14 cellular contexts compared by ENCODE assay signal in genomic region chr11:76161261-76161961, GRCh38. TPM values are rescaled to one million over a fixed set of nuclear protein-coding genes. Genes with fewer than 3 reads are reported as not detected.
DNase-seq lines count a peak whose midpoint lies in the region; ATAC-seq, FAIRE-seq and TF ChIP-seq lines count a peak whose summit lies in the region.
"Had no signal": no experiment of that assay in that cellular context is flagged by ENCODE, and none has a peak within 500 bp of the region (broad histone marks: within the 10 kb centered on the region; RNA-seq: fewer than 3 reads in every experiment).

No MANE protein-coding gene starts in this region.

- H3K18ac ChIP-seq in trophoblast cell (ENCODE audit: low read length): no peak overlapping the region

- no peak overlapping the region for H2BK120ac ChIP-seq in trophoblast cell (ENCODE audit: insufficient read depth, low read length, poor library complexity)

- TF ChIP-seq RAD21 in K562 (CRISPR knock-in tag; conservative IDR thresholded peaks at IDR 0.05 in 1 of 2, IDR thresholded peaks at IDR 0.05 in 1 of 2): no peak

- DNase-seq in AG04449 (ENCODE audit: low read depth, low spot score) (no peak), HFF-Myc (ENCODE audit: extremely low read depth, low read depth) (peak; percentile 27), K562 (ENCODE audit: extremely low read depth in 1 of 4, low spot score in 3 of 4) (peak; percentile 69 to 92 (median 88)), left lung (peak in 1 of 2 donors; percentile 41), foreskin melanocyte (no peak), HAP-1 (ENCODE audit: low spot score in 2 of 2) (no peak), trophoblast cell (no peak)
- DNase-seq in activated CD4-positive, alpha-beta T cell treated with anti-CD3 and anti-CD28 coated beads for 48 hours: no peak
- DNase-seq: C1 segment of cervical spinal cord, NCI-H226 had no signal

- H3K9ac ChIP-seq in K562 (ENCODE audit: insufficient read depth in 1 of 2, low read depth in 2 of 2, low read length in 2 of 2) (peak overlapping the region in 1 of 2 experiments; percentile 19; a peak in 1 of 4 replicates), trophoblast cell (ENCODE audit: low read length) (no peak overlapping the region)

- H2BK12ac ChIP-seq in trophoblast cell (ENCODE audit: low read length): no peak overlapping the region

- no peak for TF ChIP-seq EP300 in K562 (IDR thresholded peaks at IDR 0.05; ENCODE audit: low read length)

- H3K23ac ChIP-seq in trophoblast cell (ENCODE audit: low read length): no peak overlapping the region

- H3K14ac ChIP-seq in trophoblast cell (ENCODE audit: low read length): no peak overlapping the region

- intact Hi-C loops in K562 (cut with micrococcal nuclease): no loop called here
- intact Hi-C loops in left lung (cut with DNase I): no loop called here

- in situ Hi-C loops in K562 (cut with MboI) (no loop called here), HAP-1 (cut with MboI; ENCODE audit: low sequenced_read_pairs) (no loop called here)

- H3K4ac ChIP-seq in trophoblast cell (ENCODE audit: low read depth, low read length): no peak overlapping the region

- no peak for TF ChIP-seq POLR2A in K562 (conservative IDR thresholded peaks at IDR 0.05)

- H3K9me3 ChIP-seq in K562 (replicated peaks; ENCODE audit: control insufficient read depth, insufficient read depth, low read depth, low read length) (no peaks in the 10 kb centered on the region), left lung (no peaks in the 10 kb centered on the region), HAP-1 (no peaks in the 10 kb centered on the region), trophoblast cell (ENCODE audit: insufficient read depth, low read depth, low read length) (peaks cover 6% of the 10 kb centered on the region)

- TF ChIP-seq CTCF in AG04449 (IDR thresholded peaks at IDR 0.05; ENCODE audit: insufficient read depth, low read length, missing control alignments) (no peak), HFF-Myc (IDR thresholded peaks at IDR 0.05; ENCODE audit: low read depth, low read length, missing control alignments) (no peak), K562 (IDR thresholded peaks at IDR 0.05 in 2 of 3, conservative IDR thresholded peaks at IDR 0.05 in 1 of 3; ENCODE audit: insufficient read depth in 2 of 3, low read depth in 1 of 3, low read length in 3 of 3) (no peak), left lung (IDR thresholded peaks at IDR 0.05) (no peak)

- H3K36me3 ChIP-seq in K562 (ENCODE audit: control insufficient read depth, insufficient read depth, low read length): no peaks in the 10 kb centered on the region
- no peaks in the 10 kb centered on the region for H3K36me3 ChIP-seq in left lung
- H3K36me3 ChIP-seq in HAP-1 (replicated peaks): no peaks in the 10 kb centered on the region
- no peaks in the 10 kb centered on the region for H3K36me3 ChIP-seq in trophoblast cell (ENCODE audit: control insufficient read depth in 1 of 2, insufficient read depth in 2 of 2, low read length in 2 of 2)

- WGBS in K562 (ENCODE audit: insufficient coverage, low coverage, missing lambda C conversion rate): 5% methylated on average over 14 of the region's 24 CpGs
- no CpG with 5 or more reads among the region's 24 CpGs for WGBS in trophoblast cell (ENCODE audit: extremely low coverage, insufficient coverage, insufficient read length)

- peak; percentile 85 for ATAC-seq in K562
- peak; percentile 44 for ATAC-seq in left lung
- ATAC-seq: T-cell had no signal

- peaks cover 7 to 47% of the 10 kb centered on the region in 2 experiments for H3K27me3 ChIP-seq in K562 (ENCODE audit: control insufficient read depth in 2 of 2, insufficient read depth in 2 of 2, low read length in 2 of 2)
- H3K27me3 ChIP-seq in left lung: no peaks in the 10 kb centered on the region
- H3K27me3 ChIP-seq in HAP-1 (ENCODE audit: low read depth): peaks cover 2% of the 10 kb centered on the region; the same call in 1 of the 2 replicates
- H3K27me3 ChIP-seq in trophoblast cell (ENCODE audit: insufficient read depth, low read length): no peaks in the 10 kb centered on the region

- CTCF ChIA-PET in AG04449 (lab: Yijun Ruan, JAX): interaction anchor here (1.0 to 2.3 kb wide), 4 partner anchors 9 to 265 kb away, joined by 3 to 8 read pairs (median 4); no protein-coding TSS in a partner anchor
- CTCF ChIA-PET in K562 (lab: Yijun Ruan, JAX; ENCODE audit: low intra/inter-chr PET ratio): no interaction called here

- no peak overlapping the region for H2BK5ac ChIP-seq in trophoblast cell (ENCODE audit: low read depth, low read length, poor library complexity)

- peak; percentile 26 for FAIRE-seq in K562 (lab: Jason Lieb, UNC)

- H4K8ac ChIP-seq in trophoblast cell (ENCODE audit: low read depth, low read length): no peak overlapping the region

- BruUV-seq in K562 (replicated peaks; lab: Mats Ljungman, UMichigan): no TSS peak

- H3K79me1 ChIP-seq in trophoblast cell (ENCODE audit: low read length): peaks cover 2% of the 10 kb centered on the region

- H3K79me2 ChIP-seq in K562 (ENCODE audit: control insufficient read depth, insufficient read depth, low read length) (no peaks in the 10 kb centered on the region), trophoblast cell (ENCODE audit: control insufficient read depth, insufficient read depth, low read length, poor library complexity) (peaks cover 2% of the 10 kb centered on the region)

- H3K27ac ChIP-seq in K562 (ENCODE audit: extremely low read depth, low read depth, low read length) (no peak overlapping the region), left lung (no peak overlapping the region), trophoblast cell (ENCODE audit: low read depth, low read length) (no peak overlapping the region)
- H3K27ac ChIP-seq: epithelial cell of prostate had no signal

- H4K20me1 ChIP-seq in K562 (replicated peaks; ENCODE audit: control insufficient read depth, insufficient read depth, low read length): peaks cover 7% of the 10 kb centered on the region

- H4K12ac ChIP-seq in trophoblast cell (ENCODE audit: low read depth, low read length): no peak overlapping the region

- POLR2A ChIA-PET in AG04449 (lab: Yijun Ruan, JAX): no interaction called here
- POLR2A ChIA-PET in K562 (lab: Yijun Ruan, JAX): no interaction called here

- H4K91ac ChIP-seq in trophoblast cell (ENCODE audit: low read depth, low read length): no peak overlapping the region

- H3K4me2 ChIP-seq in K562 (ENCODE audit: insufficient read depth, low read length): no peak overlapping the region; the same call in none of the 2 replicates
- no peak overlapping the region for H3K4me2 ChIP-seq in trophoblast cell (ENCODE audit: low read length)

- peak overlapping the region; percentile 3; the same call in 1 of the 2 replicates for H3K4me3 ChIP-seq in AG04449 (ENCODE audit: low read depth, low read length)
- no peak overlapping the region for H3K4me3 ChIP-seq in HFF-Myc (replicated peaks; ENCODE audit: low read depth, low read length)
- no peak overlapping the region for H3K4me3 ChIP-seq in K562
- H3K4me3 ChIP-seq in left lung: no peak overlapping the region
- no peak overlapping the region for H3K4me3 ChIP-seq in HAP-1
- no peak overlapping the region for H3K4me3 ChIP-seq in trophoblast cell (ENCODE audit: low read depth, low read length)
- H3K4me3 ChIP-seq: lung, skin epidermis had no signal

- H3K4me1 ChIP-seq in K562 (replicated peaks in 1 of 2; ENCODE audit: control insufficient read depth in 2 of 2, insufficient read depth in 2 of 2, low read length in 2 of 2) (peaks cover 17 to 45% of the 10 kb centered on the region in 2 experiments; a peak in 4 of 5 replicates), left lung (no peaks in the 10 kb centered on the region), HAP-1 (no peaks in the 10 kb centered on the region), trophoblast cell (ENCODE audit: control insufficient read depth in 1 of 2, insufficient read depth in 2 of 2, low read length in 2 of 2) (peaks cover 7 to 9% of the 10 kb centered on the region in 2 experiments)

- H2AK5ac ChIP-seq in trophoblast cell (ENCODE audit: low read length): no peak overlapping the region

- no peaks in the 10 kb centered on the region for H3K9me1 ChIP-seq in K562 (ENCODE audit: control insufficient read depth, insufficient read depth, low read length)

- peak overlapping the region; percentile 61 for H2AFZ ChIP-seq in K562 (ENCODE audit: low read depth, low read length)
- no peak overlapping the region for H2AFZ ChIP-seq in trophoblast cell (ENCODE audit: insufficient read depth, low read length, poor library complexity)

TF ChIP-seq in K562, 482 proteins besides CTCF, POLR2A, EP300 and RAD21 (continues in another document):
- no peak for TF ChIP-seq ZBTB9 (CRISPR knock-in tag; IDR thresholded peaks at IDR 0.05)
- TF ChIP-seq DDX20 (tag; IDR thresholded peaks at IDR 0.05; ENCODE audit: low read depth): no peak

RNA-seq across cellular contexts. Expression of gene WNT11, which starts 44.9 kb away (rescaled TPM):
- 0.28 and 0.58 TPM in 2 replicates for total RNA-seq in K562 (2011; cell fraction: chromatin; rRNA removed; ENCODE audit: low replicate concordance)
- total RNA-seq in K562 (2011; cell fraction: nucleolus; rRNA removed): 0.33 and 1.1 TPM in 2 replicates
- 0.37 and 0.53 TPM in 2 replicates for total RNA-seq in K562 (2011; cell fraction: nucleoplasm; rRNA removed)
- total RNA-seq in K562 (2014; rRNA removed) (not detected in 2 replicates), K562 (2014; rRNA removed; fragmentation: Illumina TruSeq; extraction: Trizol) (not detected in 2 replicates), K562 (2015; rRNA removed; fragmentation: Illumina TruSeq; extraction: Trizol) (not detected in 2 replicates), K562 (2021) (0.09 TPM in 1 of 2 replicates, not detected in the other), left lung (1 to 10 TPM; 1.3 to 4.8 TPM)
- polyA plus RNA-seq in K562 (2011; rRNA removed) (0.20 and 0.51 TPM in 2 replicates), K562 (2014; fragmentation: Illumina TruSeq; extraction: Trizol) (0.12 TPM in 1 of 2 replicates, not detected in the other), K562 (2014; fragmentation: Nextera tagmentation; extraction: Ambion mirVana) (under 1 TPM in 1 of 2 experiments, not detected in 1; 0.03 TPM), K562 (2014; rRNA removed) (0.05 TPM in 1 of 2 replicates, not detected in the other)
- polyA plus RNA-seq in K562 (2011; cell fraction: cytosol; rRNA removed): 0.69 and 1.4 TPM in 2 replicates
- polyA plus RNA-seq in K562 (2011; cell fraction: nucleus; rRNA removed): 0.37 and 0.65 TPM in 2 replicates
- 0.22 and 0.37 TPM in 2 replicates for polyA plus RNA-seq in K562 (2012)
- 0.28 TPM in 1 of 2 replicates, not detected in the other for polyA minus RNA-seq in K562 (2011; rRNA and poly(A)+ RNA removed)
- 1.8 TPM in 1 of 2 replicates, not detected in the other for polyA minus RNA-seq in K562 (2011; cell fraction: cytosol; rRNA and poly(A)+ RNA removed)
- 0.56 TPM in 1 of 2 replicates, not detected in the other for polyA minus RNA-seq in K562 (2011; cell fraction: nucleus; rRNA and poly(A)+ RNA removed)
- 19.6 and 20.6 TPM in 2 replicates for polyA plus RNA-seq in trophoblast cell (2013)

Comparison
In these comparisons a context has a peak if more than half of its experiments do, and no peak if none do; other contexts are left out.
1. DNase-seq: peak in HFF-Myc (single experiment) and K562 (4 of 4); none in AG04449 (single experiment), foreskin melanocyte (single experiment), HAP-1 (0 of 2), activated CD4-positive, alpha-beta T cell treated with anti-CD3 and anti-CD28 coated beads for 48 hours (single experiment) and trophoblast cell (0 of 2).